ENCODE assay signal across 11 cellular contexts in genomic region chr18:2627821-2628276, GRCh38. TPM values are rescaled to one million over a fixed set of nuclear protein-coding genes. Genes with fewer than 3 reads are reported as not detected.
DNase-seq lines count a peak whose midpoint lies in the region; ATAC-seq and TF ChIP-seq lines count a peak whose summit lies in the region.
"Had no signal": no experiment of that assay in that cellular context is flagged by ENCODE, and none has a peak within 500 bp of the region (broad histone marks: within the 10 kb centered on the region; RNA-seq: fewer than 3 reads in every experiment).

No MANE protein-coding gene starts in this region.

- peaks cover 30% of the 10 kb centered on the region for H3K4me1 Mint-ChIP-seq in activated T-cell treated with anti-CD3 and anti-CD28 coated beads, Interleukin-2, amount 50 U/mL, for 4 hours (ENCODE audit: low read depth)
- peaks cover 15% of the 10 kb centered on the region for H3K4me1 Mint-ChIP-seq in activated naive CD8-positive, alpha-beta T cell treated with anti-CD3 and anti-CD28 coated beads, Interleukin-2, amount 10 ng/mL, durations not matched to agents 7 days and 5 days
- peaks cover 14% of the 10 kb centered on the region for H3K4me1 Mint-ChIP-seq in stimulated activated memory B cell treated with anti-CD40 and anti-IgM and Interleukin-4, amounts not matched to agents 10 μg/mL and 1 μg/mL and 100 μg/mL, for 72 hours

- H3K79me1 ChIP-seq in IMR-90 (ENCODE audit: low read depth in 1 of 2, low read length in 2 of 2) = no peaks in the 10 kb centered on the region

- dilution Hi-C loops in IMR-90 (cut with HindIII; ENCODE audit: low sequenced_read_pairs, unreplicated experiment) = no loop called here

- H2AK9ac ChIP-seq in IMR-90 (replicated peaks; ENCODE audit: low read depth, low read length, poor library complexity) = no peak overlapping the region

- no CpG with 5 or more reads among the region's 1 CpG for WGBS in IMR-90 (ENCODE audit: extremely low coverage in 2 of 2, insufficient read length in 1 of 2), 2 experiments

- no peak overlapping the region for H3K4me2 ChIP-seq in IMR-90 (ENCODE audit: low read depth, low read length)

- no peak for TF ChIP-seq RAD21 in IMR-90 (IDR thresholded peaks at IDR 0.05; ENCODE audit: low read length)

- DNase-seq in activated T-cell treated with anti-CD3 and anti-CD28 coated beads, Interleukin-2, amount 50 U/mL, for 4 hours = no peak
- DNase-seq in activated T-cell treated with anti-CD3 and anti-CD28 coated beads, Interleukin-2, amount 50 U/mL, for 1 hour = no peak
- DNase-seq in IMR-90 (peak; percentile 41), Right ventricle myocardium inferior (ENCODE audit: missing footprints) (no peak)
- DNase-seq in activated naive CD8-positive, alpha-beta T cell treated with anti-CD3 and anti-CD28 coated beads, Interleukin-2, amount 10 ng/mL, durations not matched to agents 7 days and 5 days = no peak
- no peak for DNase-seq in effector CD4-positive, alpha-beta T cell
- DNase-seq in effector CD8-positive, alpha-beta T cell (lab: John Stamatoyannopoulos, UW) = no peak
- DNase-seq: cerebellar nuclear complex, T1000 had no signal

- in situ Hi-C loops in IMR-90 (cut with MboI; ENCODE audit: low sequenced_read_pairs) = no loop called here

- H3K14ac ChIP-seq in IMR-90 (replicated peaks; ENCODE audit: low read depth, low read length) = no peak overlapping the region

- no peak overlapping the region for H3K9ac ChIP-seq in IMR-90 (ENCODE audit: low read depth, low read length)

- TF ChIP-seq CTCF in IMR-90 (conservative IDR thresholded peaks at IDR 0.05; ENCODE audit: low read depth, low read length) = no peak

- peaks cover 8% of the 10 kb centered on the region for H3K9me3 Mint-ChIP-seq in activated T-cell treated with anti-CD3 and anti-CD28 coated beads, Interleukin-2, amount 50 U/mL, for 4 hours
- peaks cover 16% of the 10 kb centered on the region for H3K9me3 Mint-ChIP-seq in activated naive CD8-positive, alpha-beta T cell treated with anti-CD3 and anti-CD28 coated beads, Interleukin-2, amount 10 ng/mL, durations not matched to agents 7 days and 5 days
- peaks cover 3% of the 10 kb centered on the region for H3K9me3 Mint-ChIP-seq in stimulated activated memory B cell treated with anti-CD40 and anti-IgM and Interleukin-4, amounts not matched to agents 10 μg/mL and 1 μg/mL and 100 μg/mL, for 72 hours

- no peak overlapping the region for H2AFZ ChIP-seq in IMR-90 (replicated peaks; ENCODE audit: low read length, poor library complexity)

- no peaks in the 10 kb centered on the region; the same call in 1 of the 2 replicates for H3K27me3 ChIP-seq in IMR-90 (ENCODE audit: control insufficient read depth, insufficient read depth, low read length)

- no peak overlapping the region for H2BK15ac ChIP-seq in IMR-90 (ENCODE audit: low read depth, low read length)

- no peak overlapping the region for H4K5ac ChIP-seq in IMR-90 (ENCODE audit: low read depth, low read length)

- no peak overlapping the region for H3K4ac ChIP-seq in IMR-90 (ENCODE audit: low read depth, low read length)

- no peaks in the 10 kb centered on the region for H3K9me1 ChIP-seq in IMR-90 (ENCODE audit: insufficient read depth, low read length)

- H3K4me1 ChIP-seq in IMR-90 (ENCODE audit: control insufficient read depth, insufficient read depth, low read length) = no peaks in the 10 kb centered on the region

- H2BK5ac ChIP-seq in IMR-90 (ENCODE audit: low read depth, low read length, poor library complexity, severe bottlenecking) = no peak overlapping the region

- no peak overlapping the region for H3K18ac ChIP-seq in IMR-90 (ENCODE audit: low read depth, low read length)

- no peak overlapping the region for H3K27ac ChIP-seq in IMR-90 (ENCODE audit: insufficient read depth, low read length)

- H3K23ac ChIP-seq in IMR-90 (ENCODE audit: low read depth, low read length) = no peak overlapping the region

- no peak overlapping the region for H2BK20ac ChIP-seq in IMR-90 (ENCODE audit: low read depth, low read length)

- no peak overlapping the region for H4K8ac ChIP-seq in IMR-90 (ENCODE audit: low read depth in 2 of 2, low read length in 2 of 2)

- H3K27me3 Mint-ChIP-seq in activated T-cell treated with anti-CD3 and anti-CD28 coated beads, Interleukin-2, amount 50 U/mL, for 4 hours (ENCODE audit: low read depth) = no peaks in the 10 kb centered on the region
- no peaks in the 10 kb centered on the region for H3K27me3 Mint-ChIP-seq in activated naive CD8-positive, alpha-beta T cell treated with anti-CD3 and anti-CD28 coated beads, Interleukin-2, amount 10 ng/mL, durations not matched to agents 7 days and 5 days
- no peaks in the 10 kb centered on the region for H3K27me3 Mint-ChIP-seq in stimulated activated memory B cell treated with anti-CD40 and anti-IgM and Interleukin-4, amounts not matched to agents 10 μg/mL and 1 μg/mL and 100 μg/mL, for 72 hours
- H3K27me3 Mint-ChIP-seq: B cell had no signal

- intact Hi-C loops in IMR-90 (cut with micrococcal nuclease) = no loop called here
- intact Hi-C loops in Right ventricle myocardium inferior (cut with DNase I) = no loop called here

- no peak overlapping the region for H3K4me3 ChIP-seq in IMR-90 (ENCODE audit: insufficient read depth, low read depth, low read length)

- 0 out of 2 replicates have a peak, but pooled peaks cover 2% of the 10 kb centered on the region for H3K9me3 ChIP-seq in IMR-90 (ENCODE audit: control insufficient read depth, insufficient read depth, low read length)

- H4K91ac ChIP-seq in IMR-90 (ENCODE audit: insufficient read depth, low read depth, low read length) = no peak overlapping the region

- H3K56ac ChIP-seq in IMR-90 (ENCODE audit: extremely low read depth, insufficient read depth, low read length) = no peak overlapping the region

- TF ChIP-seq POLR2A in IMR-90 (IDR thresholded peaks at IDR 0.05; ENCODE audit: low read depth, low read length) = no peak

- H3K4me3 Mint-ChIP-seq in activated T-cell treated with anti-CD3 and anti-CD28 coated beads, Interleukin-2, amount 50 U/mL, for 4 hours = no peak overlapping the region
- H3K4me3 Mint-ChIP-seq in activated naive CD8-positive, alpha-beta T cell treated with anti-CD3 and anti-CD28 coated beads, Interleukin-2, amount 10 ng/mL, durations not matched to agents 7 days and 5 days = no peak overlapping the region
- no peak overlapping the region for H3K4me3 Mint-ChIP-seq in stimulated activated memory B cell treated with anti-CD40 and anti-IgM and Interleukin-4, amounts not matched to agents 10 μg/mL and 1 μg/mL and 100 μg/mL, for 72 hours
- H3K4me3 Mint-ChIP-seq: B cell had no signal

- CTCF ChIA-PET in IMR-90 (lab: Yijun Ruan, JAX) = no interaction called here

- no peaks in the 10 kb centered on the region for H3K36me3 ChIP-seq in IMR-90 (ENCODE audit: control insufficient read depth, insufficient read depth, low read length)

- no peaks in the 10 kb centered on the region for H3K36me3 Mint-ChIP-seq in activated T-cell treated with anti-CD3 and anti-CD28 coated beads, Interleukin-2, amount 50 U/mL, for 4 hours (ENCODE audit: insufficient read depth)
- H3K36me3 Mint-ChIP-seq in activated naive CD8-positive, alpha-beta T cell treated with anti-CD3 and anti-CD28 coated beads, Interleukin-2, amount 10 ng/mL, durations not matched to agents 7 days and 5 days = peaks cover 12% of the 10 kb centered on the region
- peaks cover 5% of the 10 kb centered on the region for H3K36me3 Mint-ChIP-seq in stimulated activated memory B cell treated with anti-CD40 and anti-IgM and Interleukin-4, amounts not matched to agents 10 μg/mL and 1 μg/mL and 100 μg/mL, for 72 hours

- peak overlapping the region; percentile 38 for H3K27ac Mint-ChIP-seq in activated naive CD8-positive, alpha-beta T cell treated with anti-CD3 and anti-CD28 coated beads, Interleukin-2, amount 10 ng/mL, durations not matched to agents 7 days and 5 days
- no peak overlapping the region for H3K27ac Mint-ChIP-seq in stimulated activated memory B cell treated with anti-CD40 and anti-IgM and Interleukin-4, amounts not matched to agents 10 μg/mL and 1 μg/mL and 100 μg/mL, for 72 hours
- H3K27ac Mint-ChIP-seq: B cell had no signal

- H2AK5ac ChIP-seq in IMR-90 (ENCODE audit: low read depth, low read length) = no peak overlapping the region

- POLR2A ChIA-PET in IMR-90 (lab: Charles Lee; ENCODE audit: unreplicated experiment) = no interaction called here
- POLR2A ChIA-PET in activated naive CD8-positive, alpha-beta T cell treated with anti-CD3 and anti-CD28 coated beads, Interleukin-2, amount 10 ng/mL, durations not matched to agents 7 days and 5 days (lab: Charles Lee) = interaction anchor here (2.7 to 4.0 kb wide), 3 partner anchors 8 to 28 kb away, joined by 9 to 20 read pairs (median 18); partner anchors contain the start of gene SMCHD1

- BruUV-seq in IMR-90 (replicated peaks; lab: Mats Ljungman, UMichigan) = no TSS peak

- H2BK120ac ChIP-seq in IMR-90 (ENCODE audit: low read depth, low read length) = no peak overlapping the region

- no peaks in the 10 kb centered on the region for H4K20me1 ChIP-seq in IMR-90 (ENCODE audit: insufficient read depth, low read length)

- peak; percentile 98 to 99 for ATAC-seq in activated T-cell treated with anti-CD3 and anti-CD28 coated beads, Interleukin-2, amount 50 U/mL, for 4 hours
- no peak for ATAC-seq in IMR-90 (ENCODE audit: low read depth)
- peak; percentile 92 for ATAC-seq in activated naive CD8-positive, alpha-beta T cell treated with anti-CD3 and anti-CD28 coated beads, Interleukin-2, amount 10 ng/mL, durations not matched to agents 7 days and 5 days (ENCODE audit: low read depth)
- peak; percentile 34 for ATAC-seq in stimulated activated memory B cell treated with anti-CD40 and anti-IgM and Interleukin-4, amounts not matched to agents 10 μg/mL and 1 μg/mL and 100 μg/mL, for 72 hours
- ATAC-seq in Right ventricle myocardium inferior = no peak

RNA-seq across cellular contexts. Expression of gene SMCHD1, which starts 27.7 kb away (rescaled TPM):
- 10 to 100 TPM; 60.4 to 63.5 (median 60.7) TPM for total RNA-seq in activated T-cell treated with anti-CD3 and anti-CD28 coated beads, Interleukin-2, amount 50 U/mL, for 4 hours
- total RNA-seq in IMR-90 (2012; rRNA removed) (47.3 and 78.6 TPM in 2 replicates), Right ventricle myocardium inferior (25.2 TPM)
- 11.2 and 14.8 TPM in 2 replicates for polyA plus RNA-seq in IMR-90 (2012; rRNA removed)
- polyA plus RNA-seq in IMR-90 (2012; cell fraction: cytosol; rRNA removed) = 1.3 and 1.6 TPM in 2 replicates
- polyA plus RNA-seq in IMR-90 (2012; cell fraction: nucleus; rRNA removed; ENCODE audit: low replicate concordance) = 1.9 and 24.9 TPM in 2 replicates
- total RNA-seq in activated naive CD8-positive, alpha-beta T cell treated with anti-CD3 and anti-CD28 coated beads, Interleukin-2, amount 10 ng/mL, durations not matched to agents 7 days and 5 days = 100 to 1,000 TPM; 171 to 177 TPM

RNA-seq across cellular contexts. Expression of gene NDC80, which starts 56.5 kb away (rescaled TPM):
- total RNA-seq in activated T-cell treated with anti-CD3 and anti-CD28 coated beads, Interleukin-2, amount 50 U/mL, for 4 hours = 1 to 10 TPM; 7.4 to 8.2 (median 7.4) TPM
- 11.8 and 15.3 TPM in 2 replicates for total RNA-seq in IMR-90 (2012; rRNA removed)
- polyA plus RNA-seq in IMR-90 (2012; rRNA removed) = 11.1 and 15.5 TPM in 2 replicates
- polyA plus RNA-seq in IMR-90 (2012; cell fraction: cytosol; rRNA removed) = 0.98 and 1.4 TPM in 2 replicates
- polyA plus RNA-seq in IMR-90 (2012; cell fraction: nucleus; rRNA removed; ENCODE audit: low replicate concordance) = 0.57 and 4.6 TPM in 2 replicates
- 10 to 100 TPM; 66.0 to 67.0 TPM for total RNA-seq in activated naive CD8-positive, alpha-beta T cell treated with anti-CD3 and anti-CD28 coated beads, Interleukin-2, amount 10 ng/mL, durations not matched to agents 7 days and 5 days
- total RNA-seq in Right ventricle myocardium inferior = 0.54 TPM

RNA-seq across cellular contexts. Expression of gene METTL4, which starts 56.5 kb away (rescaled TPM):
- 10 to 100 TPM; 14.0 to 17.5 (median 15.4) TPM for total RNA-seq in activated T-cell treated with anti-CD3 and anti-CD28 coated beads, Interleukin-2, amount 50 U/mL, for 4 hours
- 5.4 and 6.7 TPM in 2 replicates for total RNA-seq in IMR-90 (2012; rRNA removed)
- 3.9 and 4.9 TPM in 2 replicates for polyA plus RNA-seq in IMR-90 (2012; rRNA removed)
- 0.81 and 1.6 TPM in 2 replicates for polyA plus RNA-seq in IMR-90 (2012; cell fraction: cytosol; rRNA removed)
- polyA plus RNA-seq in IMR-90 (2012; cell fraction: nucleus; rRNA removed; ENCODE audit: low replicate concordance) = 1.0 and 9.8 TPM in 2 replicates
- total RNA-seq in activated naive CD8-positive, alpha-beta T cell treated with anti-CD3 and anti-CD28 coated beads, Interleukin-2, amount 10 ng/mL, durations not matched to agents 7 days and 5 days = 10 to 100 TPM; 22.7 to 25.8 TPM
- 7.3 TPM for total RNA-seq in Right ventricle myocardium inferior

Comparison
In these comparisons a context has a peak if more than half of its experiments do, and no peak if none do; other contexts are left out.
1. ATAC-seq: peak in activated T-cell treated with anti-CD3 and anti-CD28 coated beads, Interleukin-2, amount 50 U/mL, for 4 hours (2 of 2), activated naive CD8-positive, alpha-beta T cell treated with anti-CD3 and anti-CD28 coated beads, Interleukin-2, amount 10 ng/mL, durations not matched to agents 7 days and 5 days (single experiment) and stimulated activated memory B cell treated with anti-CD40 and anti-IgM and Interleukin-4, amounts not matched to agents 10 μg/mL and 1 μg/mL and 100 μg/mL, for 72 hours (single experiment); none in IMR-90 (single experiment) and Right ventricle myocardium inferior (single experiment).